Comparison of ENCODE assay signal across 2 cellular contexts in the genomic region with DNA sequence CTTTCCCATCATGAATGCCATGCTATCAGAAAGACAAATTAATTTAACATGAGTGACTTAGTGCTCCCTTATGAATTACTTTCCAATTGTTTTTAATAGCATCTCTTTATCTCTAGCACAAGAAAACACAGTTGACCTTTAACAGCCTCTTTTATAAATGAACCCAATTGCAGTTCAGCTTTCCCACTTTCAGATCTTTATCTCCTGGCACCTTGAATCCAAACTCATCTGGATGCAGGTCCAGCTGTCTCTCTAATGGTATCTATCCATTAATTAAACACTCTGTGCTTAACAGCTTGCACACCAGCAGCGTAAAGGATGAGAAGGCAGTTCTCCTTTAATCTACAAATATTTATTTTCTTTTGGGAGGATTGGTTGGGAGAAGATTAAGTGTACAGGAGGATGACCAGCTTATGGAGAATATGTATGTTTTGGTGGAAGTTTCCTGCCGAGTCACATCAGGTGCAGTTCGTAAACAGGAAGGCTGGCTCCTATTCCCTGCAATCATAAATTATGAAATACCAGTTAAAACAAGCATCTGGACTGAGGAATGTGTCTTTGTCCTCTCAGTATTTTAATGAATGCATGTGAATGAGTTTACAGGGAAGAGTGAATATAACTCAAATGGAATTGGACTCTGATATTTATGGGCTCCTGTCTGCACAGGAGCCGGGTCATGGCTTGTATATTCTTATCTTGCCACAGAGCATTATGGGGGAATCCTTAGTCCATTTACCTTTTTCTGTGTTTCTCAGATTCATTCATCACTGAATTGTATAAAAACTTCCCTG.
TF ChIP-seq lines count a peak whose summit lies in the region.

No MANE protein-coding gene starts in this region.

TF ChIP-seq in HEK293, 187 proteins besides CTCF, POLR2A, EP300 and RAD21:
- TF ChIP-seq, protein P1, sequence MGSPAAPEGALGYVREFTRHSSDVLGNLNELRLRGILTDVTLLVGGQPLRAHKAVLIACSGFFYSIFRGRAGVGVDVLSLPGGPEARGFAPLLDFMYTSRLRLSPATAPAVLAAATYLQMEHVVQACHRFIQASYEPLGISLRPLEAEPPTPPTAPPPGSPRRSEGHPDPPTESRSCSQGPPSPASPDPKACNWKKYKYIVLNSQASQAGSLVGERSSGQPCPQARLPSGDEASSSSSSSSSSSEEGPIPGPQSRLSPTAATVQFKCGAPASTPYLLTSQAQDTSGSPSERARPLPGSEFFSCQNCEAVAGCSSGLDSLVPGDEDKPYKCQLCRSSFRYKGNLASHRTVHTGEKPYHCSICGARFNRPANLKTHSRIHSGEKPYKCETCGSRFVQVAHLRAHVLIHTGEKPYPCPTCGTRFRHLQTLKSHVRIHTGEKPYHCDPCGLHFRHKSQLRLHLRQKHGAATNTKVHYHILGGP (tag by site-specific recombination; IDR thresholded peaks at IDR 0.05) = no peak
- TF ChIP-seq, protein P2, sequence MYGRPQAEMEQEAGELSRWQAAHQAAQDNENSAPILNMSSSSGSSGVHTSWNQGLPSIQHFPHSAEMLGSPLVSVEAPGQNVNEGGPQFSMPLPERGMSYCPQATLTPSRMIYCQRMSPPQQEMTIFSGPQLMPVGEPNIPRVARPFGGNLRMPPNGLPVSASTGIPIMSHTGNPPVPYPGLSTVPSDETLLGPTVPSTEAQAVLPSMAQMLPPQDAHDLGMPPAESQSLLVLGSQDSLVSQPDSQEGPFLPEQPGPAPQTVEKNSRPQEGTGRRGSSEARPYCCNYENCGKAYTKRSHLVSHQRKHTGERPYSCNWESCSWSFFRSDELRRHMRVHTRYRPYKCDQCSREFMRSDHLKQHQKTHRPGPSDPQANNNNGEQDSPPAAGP (tag by site-specific recombination; IDR thresholded peaks at IDR 0.05) = no peak
- TF ChIP-seq ZNF785 (tag by site-specific recombination; IDR thresholded peaks at IDR 0.05) (no peak), ZNF658 (tag by site-specific recombination; IDR thresholded peaks at IDR 0.05) (no peak), ZFP69B (tag by site-specific recombination; IDR thresholded peaks at IDR 0.05) (no peak), ZNF426 (tag by site-specific recombination; IDR thresholded peaks at IDR 0.05) (no peak), ZNF112 (tag by site-specific recombination; IDR thresholded peaks at IDR 0.05) (no peak), TCF7L2 (IDR thresholded peaks at IDR 0.05; ENCODE audit: borderline replicate concordance, low read depth, low read length) (0 out of 2 replicates have a peak, but pooled peaks have one; percentile 22), ZFHX2 (tag by site-specific recombination; conservative IDR thresholded peaks at IDR 0.05) (no peak)

TF ChIP-seq in endothelial cell of umbilical vein, 7 proteins besides CTCF, POLR2A, EP300 and RAD21:
- no peak for TF ChIP-seq EZH2 (IDR thresholded peaks at IDR 0.05; ENCODE audit: borderline replicate concordance, low read depth, low read length, severe bottlenecking)
- TF ChIP-seq FOS (IDR thresholded peaks at IDR 0.05; ENCODE audit: borderline replicate concordance, insufficient read depth, low read length) = no peak
- TF ChIP-seq POLR2AphosphoS5 (IDR thresholded peaks at IDR 0.05; ENCODE audit: insufficient read depth, low read depth, low read length) = no peak
- no peak for TF ChIP-seq MYC (IDR thresholded peaks at IDR 0.05; ENCODE audit: low read depth, low read length)
